ENCODE assay signal across 16 cellular contexts in the genomic region with DNA sequence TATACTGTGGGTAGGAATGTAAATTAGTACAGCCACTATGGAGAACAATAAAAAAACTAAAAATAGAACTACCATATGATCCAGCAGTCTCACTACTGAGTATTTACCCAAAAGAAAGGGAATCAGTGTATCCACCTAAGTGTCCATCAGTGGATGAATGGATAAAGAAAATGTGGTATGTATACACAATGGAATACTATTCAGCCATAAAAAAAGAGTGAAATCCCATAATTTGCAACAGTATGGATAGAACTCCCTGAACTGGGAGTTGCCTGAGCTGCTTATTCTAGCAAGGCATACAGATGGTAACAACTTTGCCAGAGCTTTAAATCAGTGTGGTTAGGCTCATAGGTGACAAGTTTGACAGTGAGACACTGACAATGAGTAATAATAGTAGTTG. TPM values are rescaled to one million over a fixed set of nuclear protein-coding genes. Genes with fewer than 3 reads are reported as not detected.
DNase-seq lines count a peak whose midpoint lies in the region; ATAC-seq and TF ChIP-seq lines count a peak whose summit lies in the region.
"Had no signal": no experiment of that assay in that cellular context is flagged by ENCODE, and none has a peak within 500 bp of the region (broad histone marks: within the 10 kb centered on the region; RNA-seq: fewer than 3 reads in every experiment).

No MANE protein-coding gene starts in this region.

- DNase-seq in SK-N-SH (no peak), spleen (no peak), uterus (no peak)
- no peak for DNase-seq in activated naive CD4-positive, alpha-beta T cell treated with anti-CD3 and anti-CD28 coated beads, Interleukin-2, amount 50 U/mL, for 16 hours
- DNase-seq in activated naive CD8-positive, alpha-beta T cell treated with anti-CD3 and anti-CD28 coated beads for 36 hours: no peak
- DNase-seq in activated CD4-positive, alpha-beta T cell treated with anti-CD3 and anti-CD28 coated beads for 4 hours: no peak
- DNase-seq: 8988T; AML-193; CD4-positive, CD25-positive, alpha-beta regulatory T cell; DMS53; GF-D8; HFFc6 had no signal

- H4K20me1 ChIP-seq in SK-N-SH (ENCODE audit: insufficient read depth): no peaks in the 10 kb centered on the region
- H4K20me1 ChIP-seq: BLaER1 had no signal

- H3K4me2 ChIP-seq in SK-N-SH: no peak overlapping the region
- H3K4me2 ChIP-seq: BLaER1 had no signal

- H3K36me3 Mint-ChIP-seq in activated naive CD4-positive, alpha-beta T cell treated with anti-CD3 and anti-CD28 coated beads, Interleukin-2, amount 50 U/mL, for 24 hours: peaks cover 25% of the 10 kb centered on the region
- peaks cover 45% of the 10 kb centered on the region for H3K36me3 Mint-ChIP-seq in activated naive CD8-positive, alpha-beta T cell treated with anti-CD3 and anti-CD28 coated beads for 36 hours

- no peak overlapping the region for H3K9ac ChIP-seq in SK-N-SH
- H3K9ac ChIP-seq: BLaER1 had no signal

- H3K27ac Mint-ChIP-seq in activated naive CD4-positive, alpha-beta T cell treated with anti-CD3 and anti-CD28 coated beads, Interleukin-2, amount 50 U/mL, for 24 hours: peak overlapping the region; percentile 35
- peak overlapping the region; percentile 8 for H3K27ac Mint-ChIP-seq in activated naive CD8-positive, alpha-beta T cell treated with anti-CD3 and anti-CD28 coated beads for 36 hours
- H3K27ac Mint-ChIP-seq: HFFc6 had no signal

- H3K9me3 ChIP-seq in SK-N-SH: no peaks in the 10 kb centered on the region
- H3K9me3 ChIP-seq in spleen: no peaks in the 10 kb centered on the region
- H3K9me3 ChIP-seq in uterus: no peaks in the 10 kb centered on the region
- H3K9me3 ChIP-seq: HAP-1 had no signal

- TF ChIP-seq CTCF in SK-N-SH (IDR thresholded peaks at IDR 0.05): no peak
- TF ChIP-seq CTCF in spleen (IDR thresholded peaks at IDR 0.05 in 8 of 11, conservative IDR thresholded peaks at IDR 0.05 in 3 of 11): no peak
- no peak for TF ChIP-seq CTCF in uterus (IDR thresholded peaks at IDR 0.05)

- peaks cover 15% of the 10 kb centered on the region for H3K4me1 Mint-ChIP-seq in activated naive CD4-positive, alpha-beta T cell treated with anti-CD3 and anti-CD28 coated beads, Interleukin-2, amount 50 U/mL, for 24 hours
- peaks cover 8% of the 10 kb centered on the region for H3K4me1 Mint-ChIP-seq in activated naive CD8-positive, alpha-beta T cell treated with anti-CD3 and anti-CD28 coated beads for 36 hours

- intact Hi-C loops in spleen (cut with DNase I; ENCODE audit: low total_unique reads): no loop called here
- intact Hi-C loops in uterus (cut with DNase I; ENCODE audit: low total_unique reads): no loop called here

- ATAC-seq in SK-N-SH treated with all-trans-retinoic acid at 6 μM for 48 hours: no peak

- H3K4me1 ChIP-seq in SK-N-SH (ENCODE audit: control insufficient read depth in 1 of 2, insufficient read depth in 2 of 2, low read depth in 1 of 2, low read length in 1 of 2) (peaks cover 0 to 11% of the 10 kb centered on the region in 2 experiments; a peak in 2 of 4 replicates), spleen (peaks cover 0 to 10% (median 3%) of the 10 kb centered on the region in 6 donors), uterus (no peaks in the 10 kb centered on the region)
- H3K4me1 ChIP-seq: BLaER1 had no signal

- H3K4me3 ChIP-seq in SK-N-SH (ENCODE audit: low read depth in 2 of 2, low read length in 1 of 2): no peak overlapping the region
- H3K4me3 ChIP-seq in spleen: no peak overlapping the region
- H3K4me3 ChIP-seq in uterus: no peak overlapping the region
- H3K4me3 ChIP-seq: BLaER1, HAP-1 had no signal

- no peak overlapping the region for H3K27ac ChIP-seq in SK-N-SH (ENCODE audit: low read depth in 2 of 2, low read length in 1 of 2)
- peak overlapping the region in 5 of 8 donors; percentile 22 to 44 (median 27) for H3K27ac ChIP-seq in spleen
- no peak overlapping the region for H3K27ac ChIP-seq in uterus
- H3K27ac ChIP-seq: BLaER1 had no signal

- no peak for TF ChIP-seq RAD21 in SK-N-SH (IDR thresholded peaks at IDR 0.05; ENCODE audit: low read length)

- H3K4me3 Mint-ChIP-seq in activated naive CD4-positive, alpha-beta T cell treated with anti-CD3 and anti-CD28 coated beads, Interleukin-2, amount 50 U/mL, for 24 hours: no peak overlapping the region
- no peak overlapping the region for H3K4me3 Mint-ChIP-seq in activated naive CD8-positive, alpha-beta T cell treated with anti-CD3 and anti-CD28 coated beads for 36 hours
- H3K4me3 Mint-ChIP-seq: CD4-positive, CD25-positive, alpha-beta regulatory T cell; HFFc6 had no signal

- no peaks in the 10 kb centered on the region for H3K27me3 ChIP-seq in SK-N-SH (ENCODE audit: insufficient read depth)
- H3K27me3 ChIP-seq in spleen (replicated peaks in 1 of 7): no peaks in the 10 kb centered on the region
- H3K27me3 ChIP-seq in uterus: no peaks in the 10 kb centered on the region
- H3K27me3 ChIP-seq: BLaER1 had no signal

- no peaks in the 10 kb centered on the region for H3K27me3 Mint-ChIP-seq in activated naive CD4-positive, alpha-beta T cell treated with anti-CD3 and anti-CD28 coated beads, Interleukin-2, amount 50 U/mL, for 24 hours
- no peaks in the 10 kb centered on the region for H3K27me3 Mint-ChIP-seq in activated naive CD8-positive, alpha-beta T cell treated with anti-CD3 and anti-CD28 coated beads for 36 hours
- H3K27me3 Mint-ChIP-seq: CD4-positive, CD25-positive, alpha-beta regulatory T cell had no signal

- TF ChIP-seq EP300 in SK-N-SH (IDR thresholded peaks at IDR 0.05; ENCODE audit: borderline replicate concordance in 1 of 2, low read depth in 1 of 2, low read length in 1 of 2): no peak

- CTCF ChIA-PET in SK-N-SH (lab: Yijun Ruan, JAX): no interaction called here

- H3K36me3 ChIP-seq in SK-N-SH (replicated peaks in 1 of 2; ENCODE audit: control insufficient read depth in 1 of 2, insufficient read depth in 2 of 2, low read length in 1 of 2) (peaks cover 14 to 63% of the 10 kb centered on the region in 2 experiments), spleen (peaks cover 2 to 100% (median 73%) of the 10 kb centered on the region in 6 donors), uterus (no peaks in the 10 kb centered on the region)

- POLR2A ChIA-PET in SK-N-SH (lab: Yijun Ruan, JAX): no interaction called here

- H2AFZ ChIP-seq in SK-N-SH (ENCODE audit: low read depth): no peak overlapping the region

- H3F3A ChIP-seq in SK-N-SH (replicated peaks; ENCODE audit: insufficient read depth): peaks cover 12% of the 10 kb centered on the region

- no peak for TF ChIP-seq POLR2A in spleen (IDR thresholded peaks at IDR 0.05)
- TF ChIP-seq POLR2A in uterus (IDR thresholded peaks at IDR 0.05): no peak

- H3K9me2 ChIP-seq in SK-N-SH: no peaks in the 10 kb centered on the region

- no peaks in the 10 kb centered on the region for H3K79me2 ChIP-seq in SK-N-SH (ENCODE audit: insufficient read depth)

- no peaks in the 10 kb centered on the region for H3K9me3 Mint-ChIP-seq in activated naive CD4-positive, alpha-beta T cell treated with anti-CD3 and anti-CD28 coated beads, Interleukin-2, amount 50 U/mL, for 24 hours
- no peaks in the 10 kb centered on the region for H3K9me3 Mint-ChIP-seq in activated naive CD8-positive, alpha-beta T cell treated with anti-CD3 and anti-CD28 coated beads for 36 hours
- H3K9me3 Mint-ChIP-seq: HFFc6 had no signal

TF ChIP-seq in SK-N-SH treated with all-trans-retinoic acid at 6 μM for 48 hours, 23 proteins besides CTCF, POLR2A, EP300 and RAD21:
- TF ChIP-seq ZNF70 (CRISPR knock-in tag; IDR thresholded peaks at IDR 0.05) (no peak), ARNTL (CRISPR knock-in tag; IDR thresholded peaks at IDR 0.05; ENCODE audit: borderline replicate concordance, low read depth) (no peak), ZNF8 (CRISPR knock-in tag; IDR thresholded peaks at IDR 0.05) (peak; percentile 73)
- TF ChIP-seq, protein P1, sequence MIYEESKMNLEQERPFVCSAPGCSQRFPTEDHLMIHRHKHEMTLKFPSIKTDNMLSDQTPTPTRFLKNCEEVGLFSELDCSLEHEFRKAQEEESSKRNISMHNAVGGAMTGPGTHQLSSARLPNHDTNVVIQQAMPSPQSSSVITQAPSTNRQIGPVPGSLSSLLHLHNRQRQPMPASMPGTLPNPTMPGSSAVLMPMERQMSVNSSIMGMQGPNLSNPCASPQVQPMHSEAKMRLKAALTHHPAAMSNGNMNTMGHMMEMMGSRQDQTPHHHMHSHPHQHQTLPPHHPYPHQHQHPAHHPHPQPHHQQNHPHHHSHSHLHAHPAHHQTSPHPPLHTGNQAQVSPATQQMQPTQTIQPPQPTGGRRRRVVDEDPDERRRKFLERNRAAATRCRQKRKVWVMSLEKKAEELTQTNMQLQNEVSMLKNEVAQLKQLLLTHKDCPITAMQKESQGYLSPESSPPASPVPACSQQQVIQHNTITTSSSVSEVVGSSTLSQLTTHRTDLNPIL (CRISPR knock-in tag; IDR thresholded peaks at IDR 0.05; ENCODE audit: low read depth): no peak

TF ChIP-seq in SK-N-SH, 30 proteins besides CTCF, POLR2A, EP300 and RAD21:
- TF ChIP-seq, protein P2, sequence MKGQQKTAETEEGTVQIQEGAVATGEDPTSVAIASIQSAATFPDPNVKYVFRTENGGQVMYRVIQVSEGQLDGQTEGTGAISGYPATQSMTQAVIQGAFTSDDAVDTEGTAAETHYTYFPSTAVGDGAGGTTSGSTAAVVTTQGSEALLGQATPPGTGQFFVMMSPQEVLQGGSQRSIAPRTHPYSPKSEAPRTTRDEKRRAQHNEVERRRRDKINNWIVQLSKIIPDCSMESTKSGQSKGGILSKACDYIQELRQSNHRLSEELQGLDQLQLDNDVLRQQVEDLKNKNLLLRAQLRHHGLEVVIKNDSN (IDR thresholded peaks at IDR 0.05; ENCODE audit: borderline replicate concordance, low read depth): no peak
- TF ChIP-seq NRF1 (IDR thresholded peaks at IDR 0.05; ENCODE audit: low read depth, low read length) (no peak), POLR2AphosphoS5 (IDR thresholded peaks at IDR 0.05; ENCODE audit: low read depth, low read length) (no peak), RXRA (IDR thresholded peaks at IDR 0.05; ENCODE audit: borderline replicate concordance, low read depth) (no peak), FOSL2 (IDR thresholded peaks at IDR 0.05; ENCODE audit: borderline replicate concordance, low read depth) (no peak), ELF1 (IDR thresholded peaks at IDR 0.05) (no peak)

RNA-seq across cellular contexts. Expression of a gene that starts 16.1 kb away (rescaled TPM):
- polyA plus RNA-seq in SK-N-SH (2012; rRNA removed) (7.6 and 11.2 TPM in 2 replicates), spleen (10 to 100 TPM in 1 of 3 donors, 1 to 10 TPM in 2; 8.7 to 10.0 (median 9.0) TPM)
- 9.1 and 10.1 TPM in 2 replicates for polyA plus RNA-seq in SK-N-SH (2012; cell fraction: cytosol; rRNA removed)
- 8.6 and 15.1 TPM in 2 replicates for polyA plus RNA-seq in SK-N-SH (2012; cell fraction: nucleus; rRNA removed)
- 1 to 10 TPM; 9.3 to 9.4 TPM for total RNA-seq in activated naive CD8-positive, alpha-beta T cell treated with anti-CD3 and anti-CD28 coated beads for 36 hours
- total RNA-seq in spleen (10 to 100 TPM; 27.2 to 51.5 (median 35.1) TPM), uterus (10 to 100 TPM; 20.0 to 35.9 (median 27.2) TPM)

Comparison
In these comparisons a context has a peak if more than half of its experiments do, and no peak if none do; other contexts are left out.
1. H3K27ac ChIP-seq: peak in spleen (5 of 8); none in SK-N-SH (0 of 2) and uterus (0 of 2).